ENCODE assay signal across 10 cellular contexts in genomic region chr16:57592591-57593003, GRCh38. TPM values are rescaled to one million over a fixed set of nuclear protein-coding genes. Genes with fewer than 3 reads are reported as not detected.
DNase-seq lines count a peak whose midpoint lies in the region; ATAC-seq and TF ChIP-seq lines count a peak whose summit lies in the region.
"Had no signal": no experiment of that assay in that cellular context is flagged by ENCODE, and none has a peak within 500 bp of the region (broad histone marks: within the 10 kb centered on the region; RNA-seq: fewer than 3 reads in every experiment).

No MANE protein-coding gene starts in this region.

- DNase-seq in activated naive CD4-positive, alpha-beta T cell treated with anti-CD3 and anti-CD28 coated beads, Interleukin-2, amount 50 U/mL, for 16 hours = peak; percentile 49
- DNase-seq in stimulated activated CD4-positive, alpha-beta T cell treated with anti-CD3 and anti-CD28 coated beads, Interleukin-4, amount 100 ng/mL, for 1 hour = peak; percentile 48
- no peak for DNase-seq in globus pallidus (ENCODE audit: low spot score)
- DNase-seq in WTC11 (ENCODE audit: low spot score) = no peak
- no peak for DNase-seq in anterior cingulate cortex (lab: John Stamatoyannopoulos, UW)

- H3K27ac Mint-ChIP-seq in T-helper 1 cell treated with Interleukin-12 subunit alpha and Interleukin-12 subunit beta and Interleukin-4 antibody, amounts not matched to agents 30 μg/mL and 1 μg/mL, for 36 hours = peak overlapping the region; percentile 91
- no peak overlapping the region for H3K27ac Mint-ChIP-seq in WTC11
- H3K27ac Mint-ChIP-seq: dendritic cell treated with granulocyte-macrophage colony-stimulating factor and Interleukin-4, amounts not matched to agents 40 ng/mL and 50 ng/mL, for 4 days had no signal

- peaks cover 9% of the 10 kb centered on the region for H3K36me3 Mint-ChIP-seq in T-helper 1 cell treated with Interleukin-12 subunit alpha and Interleukin-12 subunit beta and Interleukin-4 antibody, amounts not matched to agents 30 μg/mL and 1 μg/mL, for 36 hours (ENCODE audit: low read depth)
- peaks cover 3% of the 10 kb centered on the region; the same call in 1 of the 2 replicates for H3K36me3 Mint-ChIP-seq in WTC11

- H3K9me3 Mint-ChIP-seq in T-helper 1 cell treated with Interleukin-12 subunit alpha and Interleukin-12 subunit beta and Interleukin-4 antibody, amounts not matched to agents 30 μg/mL and 1 μg/mL, for 36 hours = peaks cover 15% of the 10 kb centered on the region
- peaks cover 30% of the 10 kb centered on the region for H3K9me3 Mint-ChIP-seq in WTC11
- H3K9me3 Mint-ChIP-seq: dendritic cell treated with granulocyte-macrophage colony-stimulating factor and Interleukin-4, amounts not matched to agents 40 ng/mL and 50 ng/mL, for 4 days had no signal

- peak overlapping the region; percentile 73 for H3K4me3 Mint-ChIP-seq in T-helper 1 cell treated with Interleukin-12 subunit alpha and Interleukin-12 subunit beta and Interleukin-4 antibody, amounts not matched to agents 30 μg/mL and 1 μg/mL, for 36 hours
- H3K4me3 Mint-ChIP-seq in WTC11 = no peak overlapping the region
- H3K4me3 Mint-ChIP-seq: dendritic cell treated with granulocyte-macrophage colony-stimulating factor and Interleukin-4, amounts not matched to agents 40 ng/mL and 50 ng/mL, for 4 days had no signal

- no peak for TF ChIP-seq CTCF in WTC11 (IDR thresholded peaks at IDR 0.05)

- H3K27me3 Mint-ChIP-seq in T-helper 1 cell treated with Interleukin-12 subunit alpha and Interleukin-12 subunit beta and Interleukin-4 antibody, amounts not matched to agents 30 μg/mL and 1 μg/mL, for 36 hours (ENCODE audit: low read depth) = peaks cover 3% of the 10 kb centered on the region
- peaks cover 27% of the 10 kb centered on the region for H3K27me3 Mint-ChIP-seq in WTC11 (ENCODE audit: low read depth)

- POLR2A ChIA-PET in WTC11 (lab: Charles Lee) = no interaction called here

- CTCF ChIA-PET in WTC11 (lab: Charles Lee) = interaction anchor here (0.5 to 2.1 kb wide), 3 partner anchors 15 to 56 kb away, joined by 3 to 8 read pairs (median 4); no protein-coding TSS in a partner anchor

- ATAC-seq in GM18909 (IDR thresholded peaks at IDR 0.05; ENCODE audit: poor library complexity, unreplicated experiment) (peak; percentile 73), WTC11 (no peak), GM21390 (IDR thresholded peaks at IDR 0.05; ENCODE audit: unreplicated experiment) (no peak)

- peaks cover 41% of the 10 kb centered on the region for H3K4me1 Mint-ChIP-seq in T-helper 1 cell treated with Interleukin-12 subunit alpha and Interleukin-12 subunit beta and Interleukin-4 antibody, amounts not matched to agents 30 μg/mL and 1 μg/mL, for 36 hours (ENCODE audit: low read depth)
- 0 out of 2 replicates have a peak, but pooled peaks cover 3% of the 10 kb centered on the region for H3K4me1 Mint-ChIP-seq in WTC11

TF ChIP-seq in WTC11, 78 proteins besides CTCF, POLR2A, EP300 and RAD21:
- no peak for TF ChIP-seq CREM (CRISPR knock-in tag; IDR thresholded peaks at IDR 0.05)
- TF ChIP-seq NFATC4 (CRISPR knock-in tag; IDR thresholded peaks at IDR 0.05) = no peak
- no peak for TF ChIP-seq ESRRA (CRISPR knock-in tag; IDR thresholded peaks at IDR 0.05; ENCODE audit: borderline replicate concordance)
- no peak for TF ChIP-seq ZNF219 (CRISPR knock-in tag; IDR thresholded peaks at IDR 0.05; ENCODE audit: borderline replicate concordance)
- no peak for TF ChIP-seq EMX1 (CRISPR knock-in tag; IDR thresholded peaks at IDR 0.05)
- TF ChIP-seq IRF1 (CRISPR knock-in tag; IDR thresholded peaks at IDR 0.05) = no peak
- no peak for TF ChIP-seq CREB1 (CRISPR knock-in tag; IDR thresholded peaks at IDR 0.05)
- no peak for TF ChIP-seq TEAD1 (CRISPR knock-in tag; IDR thresholded peaks at IDR 0.05)
- TF ChIP-seq ZNF121 (CRISPR knock-in tag; IDR thresholded peaks at IDR 0.05) = no peak
- no peak for TF ChIP-seq ZMAT4 (CRISPR knock-in tag; IDR thresholded peaks at IDR 0.05)
- TF ChIP-seq ZNF423 (CRISPR knock-in tag; IDR thresholded peaks at IDR 0.05) = no peak
- TF ChIP-seq IRF2 (CRISPR knock-in tag; IDR thresholded peaks at IDR 0.05; ENCODE audit: borderline replicate concordance, low read depth) = no peak
- TF ChIP-seq PRRX2 (CRISPR knock-in tag; IDR thresholded peaks at IDR 0.05) = no peak
- no peak for TF ChIP-seq SMAD4 (CRISPR knock-in tag; IDR thresholded peaks at IDR 0.05)
- TF ChIP-seq USF1 (CRISPR knock-in tag; IDR thresholded peaks at IDR 0.05) = no peak
- TF ChIP-seq TP53 (CRISPR knock-in tag; IDR thresholded peaks at IDR 0.05) = no peak
- TF ChIP-seq CDX4 (CRISPR knock-in tag; IDR thresholded peaks at IDR 0.05; ENCODE audit: borderline replicate concordance) = no peak
- no peak for TF ChIP-seq SP1 (CRISPR knock-in tag; conservative IDR thresholded peaks at IDR 0.05)

RNA-seq across cellular contexts. Expression of gene ADGRG1, which starts 35.8 kb away (rescaled TPM):
- 1.7 to 2.6 TPM (median 2.0 TPM) in 3 replicates for total RNA-seq in WTC11 (2021)

RNA-seq across cellular contexts. Expression of gene ADGRG5, which starts 50.2 kb away (rescaled TPM):
- 9.1 to 9.9 TPM (median 9.5 TPM) in 3 replicates for total RNA-seq in WTC11 (2021)
- total RNA-seq: NCI-H460 had no signal

RNA-seq across cellular contexts. Expression of gene CCDC102A, which starts 56.2 kb away (rescaled TPM):
- 5.2 to 7.1 TPM (median 6.8 TPM) in 3 replicates for total RNA-seq in WTC11 (2021)

Comparison
In these comparisons a context has a peak if more than half of its experiments do, and no peak if none do; other contexts are left out.
1. DNase-seq: peak in activated naive CD4-positive, alpha-beta T cell treated with anti-CD3 and anti-CD28 coated beads, Interleukin-2, amount 50 U/mL, for 16 hours (single experiment) and stimulated activated CD4-positive, alpha-beta T cell treated with anti-CD3 and anti-CD28 coated beads, Interleukin-4, amount 100 ng/mL, for 1 hour (single experiment); none in globus pallidus (single experiment), WTC11 (single experiment) and anterior cingulate cortex (0 of 58).